In the genomic region with DNA sequence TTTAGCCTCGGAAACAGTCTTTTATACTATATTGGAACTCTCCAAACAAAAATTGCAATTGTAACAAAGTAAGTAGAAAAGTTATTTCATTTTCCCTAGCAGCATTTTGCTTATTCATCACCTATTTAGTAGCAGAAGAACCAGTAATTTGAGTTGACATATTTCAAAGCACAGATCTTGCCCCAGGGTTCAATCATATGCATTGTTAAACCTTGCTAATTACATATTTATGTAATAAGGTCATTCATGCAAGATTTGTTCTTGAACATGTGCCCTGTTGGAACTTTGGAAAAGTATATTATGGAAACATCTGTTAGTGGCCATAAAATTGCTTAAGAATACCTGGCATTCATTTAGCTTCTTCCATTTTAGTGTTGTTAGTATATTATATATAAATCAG, we compare ENCODE assay signal across 15 cellular contexts.
A peak's percentile ranks its signal among the peaks of the same experiment; 100 is the strongest.
DNase-seq lines count a peak whose midpoint lies in the region; FAIRE-seq and TF ChIP-seq lines count a peak whose summit lies in the region.
"Had no signal": no experiment of that assay in that cellular context is flagged by ENCODE, and none has a peak within 500 bp of the region (broad histone marks: within the 10 kb centered on the region; RNA-seq: fewer than 3 reads in every experiment).

No MANE protein-coding gene starts in this region.

- no peaks in the 10 kb centered on the region for H3K27me3 ChIP-seq in bronchial epithelial cell (ENCODE audit: control insufficient read depth, insufficient read depth, low read length)
- H3K27me3 ChIP-seq in trophoblast cell (ENCODE audit: insufficient read depth, low read length): no peaks in the 10 kb centered on the region
- H3K27me3 ChIP-seq in H7 (ENCODE audit: control insufficient read depth, insufficient read depth, low read length): no peaks in the 10 kb centered on the region

- no peak overlapping the region for H4K12ac ChIP-seq in trophoblast cell (ENCODE audit: low read depth, low read length)

- no peak overlapping the region for H3K14ac ChIP-seq in trophoblast cell (ENCODE audit: low read length)

- WGBS in trophoblast cell (ENCODE audit: extremely low coverage, insufficient coverage, insufficient read length): no CpG with 5 or more reads among the region's 1 CpG

- no peaks in the 10 kb centered on the region for H3K79me2 ChIP-seq in trophoblast cell (ENCODE audit: control insufficient read depth, insufficient read depth, low read length, poor library complexity)

- H3K9ac ChIP-seq in trophoblast cell (ENCODE audit: low read length): no peak overlapping the region

- FAIRE-seq in bronchial epithelial cell (lab: Jason Lieb, UNC): no peak
- FAIRE-seq: H1 had no signal

- no peak for TF ChIP-seq RAD21 in Ishikawa (IDR thresholded peaks at IDR 0.05; ENCODE audit: low read depth)

- H3K9me3 ChIP-seq in trophoblast cell (ENCODE audit: insufficient read depth, low read depth, low read length): no peaks in the 10 kb centered on the region
- H3K9me3 ChIP-seq: Caco-2 had no signal

- H4K8ac ChIP-seq in trophoblast cell (ENCODE audit: low read depth, low read length): no peak overlapping the region

- H3K4me2 ChIP-seq in trophoblast cell (ENCODE audit: low read length): no peak overlapping the region
- H3K4me2 ChIP-seq: PC-9 had no signal

- no peak overlapping the region for H2AK5ac ChIP-seq in trophoblast cell (ENCODE audit: low read length)

- no peak overlapping the region for H2BK5ac ChIP-seq in trophoblast cell (ENCODE audit: low read depth, low read length, poor library complexity)

- H3K79me1 ChIP-seq in trophoblast cell (ENCODE audit: low read length): no peaks in the 10 kb centered on the region

- no peak overlapping the region for H3K23ac ChIP-seq in trophoblast cell (ENCODE audit: low read length)

- peak; percentile 48; the same call in 1 of the 2 replicates for TF ChIP-seq EP300 in Ishikawa (IDR thresholded peaks at IDR 0.05; ENCODE audit: borderline replicate concordance)

- no peaks in the 10 kb centered on the region for H3K36me3 ChIP-seq in bronchial epithelial cell (ENCODE audit: control insufficient read depth, insufficient read depth, low read length)
- no peaks in the 10 kb centered on the region for H3K36me3 ChIP-seq in trophoblast cell (ENCODE audit: control insufficient read depth in 1 of 2, insufficient read depth in 2 of 2, low read length in 2 of 2)
- no peaks in the 10 kb centered on the region for H3K36me3 ChIP-seq in H7 (replicated peaks; ENCODE audit: control insufficient read depth, insufficient read depth, low read length)

- H3K4me3 ChIP-seq in bronchial epithelial cell (ENCODE audit: low read depth, low read length) (no peak overlapping the region), trophoblast cell (ENCODE audit: low read depth, low read length) (no peak overlapping the region), H7 (ENCODE audit: insufficient read depth, low read depth, low read length) (no peak overlapping the region)
- H3K4me3 ChIP-seq: PC-9 had no signal

- no peaks in the 10 kb centered on the region for H3K4me1 ChIP-seq in trophoblast cell (ENCODE audit: control insufficient read depth in 1 of 2, insufficient read depth in 2 of 2, low read length in 2 of 2)
- H3K4me1 ChIP-seq: Caco-2 had no signal

- peak; percentile 37 for DNase-seq in COR-L47 (lab: John Stamatoyannopoulos, UW)
- peak; percentile 90 for DNase-seq in bronchial epithelial cell (ENCODE audit: low read depth)
- peak; percentile 75 to 96 for DNase-seq in trophoblast cell
- no peak for DNase-seq in H7
- no peak for DNase-seq in activated CD4-positive, alpha-beta T cell treated with anti-CD3 and anti-CD28 coated beads for 4 hours
- DNase-seq in stimulated activated naive CD4-positive, alpha-beta T cell treated with Interleukin-2 at 50 U/mL for 16 hours (lab: John Stamatoyannopoulos, UW): no peak
- DNase-seq: Caco-2, DMS153, KG1, NCI-H1092, NCI-H1930, NCI-H774 had no signal

- H2BK12ac ChIP-seq in trophoblast cell (ENCODE audit: low read length): no peak overlapping the region

- no peak overlapping the region for H3K4ac ChIP-seq in trophoblast cell (ENCODE audit: low read depth, low read length)

- no peak overlapping the region for H3K27ac ChIP-seq in trophoblast cell (ENCODE audit: low read depth, low read length)
- H3K27ac ChIP-seq: PC-9 had no signal

- H2BK120ac ChIP-seq in trophoblast cell (ENCODE audit: insufficient read depth, low read length, poor library complexity): no peak overlapping the region

- H4K91ac ChIP-seq in trophoblast cell (ENCODE audit: low read depth, low read length): no peak overlapping the region

- no peak overlapping the region for H3K18ac ChIP-seq in trophoblast cell (ENCODE audit: low read length)

- TF ChIP-seq CTCF in bronchial epithelial cell (IDR thresholded peaks at IDR 0.05; ENCODE audit: insufficient read depth, low read length, severe bottlenecking): no peak

- no peak overlapping the region for H2AFZ ChIP-seq in trophoblast cell (ENCODE audit: insufficient read depth, low read length, poor library complexity)
- H2AFZ ChIP-seq: PC-9 had no signal

TF ChIP-seq in Ishikawa, 13 proteins besides CTCF, POLR2A, EP300 and RAD21:
- TF ChIP-seq NFIC (IDR thresholded peaks at IDR 0.05) (peak; percentile 51; the same call in 1 of the 2 replicates), EGR1 (IDR thresholded peaks at IDR 0.05) (no peak), TEAD4 (IDR thresholded peaks at IDR 0.05) (0 out of 2 replicates have a peak, but pooled peaks have one; percentile 37), USF1 (IDR thresholded peaks at IDR 0.05) (no peak), CREB1 (IDR thresholded peaks at IDR 0.05; ENCODE audit: low read depth) (no peak), ZBTB7A (IDR thresholded peaks at IDR 0.05; ENCODE audit: low read depth) (no peak), MAX (IDR thresholded peaks at IDR 0.05) (no peak)

Comparison
In these comparisons a context has a peak if more than half of its experiments do, and no peak if none do; other contexts are left out.
1. DNase-seq: peak in COR-L47 (single experiment), bronchial epithelial cell (single experiment) and trophoblast cell (2 of 2); none in H7 (single experiment), activated CD4-positive, alpha-beta T cell treated with anti-CD3 and anti-CD28 coated beads for 4 hours (0 of 2) and stimulated activated naive CD4-positive, alpha-beta T cell treated with Interleukin-2 at 50 U/mL for 16 hours (single experiment).